Comparison of ENCODE assay signal across 8 cellular contexts in genomic region chr7:142669074-142669654, GRCh38.
DNase-seq lines count a peak whose midpoint lies in the region; ATAC-seq, FAIRE-seq and TF ChIP-seq lines count a peak whose summit lies in the region.

No MANE protein-coding gene starts in this region.

- no peaks in the 10 kb centered on the region for H3K36me3 ChIP-seq in CD4-positive, alpha-beta memory T cell (ENCODE audit: insufficient read depth, low read length)
- no peaks in the 10 kb centered on the region for H3K36me3 ChIP-seq in mesenchymal stem cell (ENCODE audit: control insufficient read depth in 1 of 2, insufficient read depth in 2 of 2, low read depth in 1 of 2, low read length in 2 of 2)
- no peaks in the 10 kb centered on the region for H3K36me3 ChIP-seq in left lung

- 38% methylated on average over 2 of the region's 2 CpGs for WGBS in mesenchymal stem cell
- WGBS in lower leg skin, 2 donors, result 38% methylated on average over 2 of the region's 2 CpGs

- no peak overlapping the region for H3K4me2 ChIP-seq in mesenchymal stem cell (ENCODE audit: low read length, poor library complexity, severe bottlenecking)

- no peaks in the 10 kb centered on the region for H3K79me1 ChIP-seq in mesenchymal stem cell (replicated peaks; ENCODE audit: low read length, poor library complexity, severe bottlenecking)

- POLR2A ChIA-PET in CD4-positive, alpha-beta memory T cell (lab: Charles Lee; ENCODE audit: partially characterized antibody), result interaction anchor here (1.3 to 1.5 kb wide), 2 partner anchors 32 to 139 kb away, joined by 3 to 5 read pairs; no protein-coding TSS in a partner anchor

- no peak overlapping the region for H2AFZ ChIP-seq in mesenchymal stem cell (ENCODE audit: low read depth, low read length)

- H3K27ac ChIP-seq in CD4-positive, alpha-beta memory T cell (ENCODE audit: low read depth, low read length), result no peak overlapping the region
- H3K27ac ChIP-seq in mesenchymal stem cell (ENCODE audit: low read length, poor library complexity, severe bottlenecking) (no peak overlapping the region), left lung (no peak overlapping the region)

- no peak overlapping the region for H3K14ac ChIP-seq in mesenchymal stem cell (ENCODE audit: low read length in 2 of 2)

- peaks cover 25% of the 10 kb centered on the region for H3K4me1 ChIP-seq in CD4-positive, alpha-beta memory T cell (ENCODE audit: insufficient read depth, low read length)
- H3K4me1 ChIP-seq in mesenchymal stem cell (ENCODE audit: control insufficient read depth, insufficient read depth, low read depth, low read length) (no peaks in the 10 kb centered on the region), left lung (no peaks in the 10 kb centered on the region)

- H3K9me3 Mint-ChIP-seq in CD4-positive, alpha-beta memory T cell, result no peaks in the 10 kb centered on the region
- no peaks in the 10 kb centered on the region for H3K9me3 Mint-ChIP-seq in activated naive CD8-positive, alpha-beta T cell (ENCODE audit: low read depth)

- H2BK5ac ChIP-seq in mesenchymal stem cell (ENCODE audit: low read depth, low read length, poor library complexity, severe bottlenecking), result no peak overlapping the region

- no peak overlapping the region for H2BK120ac ChIP-seq in mesenchymal stem cell (ENCODE audit: low read depth, low read length)

- no peak overlapping the region for H3K18ac ChIP-seq in mesenchymal stem cell (ENCODE audit: low read depth in 1 of 2, low read length in 2 of 2)

- H2BK12ac ChIP-seq in mesenchymal stem cell (ENCODE audit: low read length in 2 of 2), result no peak overlapping the region

- H3K36me3 Mint-ChIP-seq in CD4-positive, alpha-beta memory T cell, result no peaks in the 10 kb centered on the region
- no peaks in the 10 kb centered on the region for H3K36me3 Mint-ChIP-seq in activated naive CD8-positive, alpha-beta T cell

- peak; percentile 32 for TF ChIP-seq CTCF in HFF-Myc (IDR thresholded peaks at IDR 0.05; ENCODE audit: low read depth, low read length, missing control alignments)
- TF ChIP-seq CTCF in left lung (IDR thresholded peaks at IDR 0.05), result peak in 1 of 2 donors; percentile 17
- TF ChIP-seq CTCF in lower leg skin (IDR thresholded peaks at IDR 0.05), result no peak

- H3K27ac Mint-ChIP-seq in CD4-positive, alpha-beta memory T cell, result peak overlapping the region in 5 of 7 donors; percentile 39 to 86 (median 70)
- H3K27ac Mint-ChIP-seq in activated naive CD8-positive, alpha-beta T cell, result no peak overlapping the region

- intact Hi-C loops in CD4-positive, alpha-beta memory T cell (cut with micrococcal nuclease), result loop anchor here (1.0 to 5.0 kb wide), 4 partner anchors 36 to 142 kb away; no protein-coding TSS in a partner anchor
- intact Hi-C loops in left lung (cut with DNase I) (no loop called here), lower leg skin (cut with DNase I; ENCODE audit: low total_unique reads) (no loop called here)

- H3K9ac ChIP-seq in mesenchymal stem cell (ENCODE audit: low read length), result no peak overlapping the region

- no peak overlapping the region for H3K23ac ChIP-seq in mesenchymal stem cell (ENCODE audit: low read length in 2 of 2)

- H3K4me3 ChIP-seq in CD4-positive, alpha-beta memory T cell (ENCODE audit: low read length in 2 of 2), result no peak overlapping the region
- H3K4me3 ChIP-seq in HFF-Myc (replicated peaks; ENCODE audit: low read depth, low read length) (no peak overlapping the region), mesenchymal stem cell (ENCODE audit: insufficient read depth in 1 of 2, low read depth in 1 of 2, low read length in 2 of 2) (no peak overlapping the region), left lung (no peak overlapping the region), lower leg skin (ENCODE audit: low read depth, poor library complexity, severe bottlenecking) (no peak overlapping the region)

- H3K4me3 Mint-ChIP-seq in CD4-positive, alpha-beta memory T cell, result peak overlapping the region in 4 of 8 donors; percentile 0 to 67 (median 26)
- H3K4me3 Mint-ChIP-seq in activated naive CD8-positive, alpha-beta T cell, result peak overlapping the region; percentile 6

- DNase-seq in CD4-positive, alpha-beta memory T cell, result peak in 4 of 5 donors; percentile 19 to 43 (median 30)
- no peak for DNase-seq in HFF-Myc (ENCODE audit: extremely low read depth, low read depth)
- DNase-seq in mesenchymal stem cell, result peak; percentile 3
- DNase-seq in left lung, result no peak
- no peak for DNase-seq in frontal cortex (ENCODE audit: low spot score in 2 of 2)
- DNase-seq in lower leg skin (ENCODE audit: low spot score in 2 of 2), result no peak
- no peak for DNase-seq in cerebellar nuclear complex (lab: John Stamatoyannopoulos, UW)

- H2AK5ac ChIP-seq in mesenchymal stem cell (ENCODE audit: low read length, severe bottlenecking), result no peak overlapping the region

- no peaks in the 10 kb centered on the region for H3K9me3 ChIP-seq in CD4-positive, alpha-beta memory T cell (ENCODE audit: control insufficient read depth in 1 of 2, low read length in 2 of 2)
- H3K9me3 ChIP-seq in mesenchymal stem cell (ENCODE audit: control insufficient read depth, low read length) (no peaks in the 10 kb centered on the region), left lung (no peaks in the 10 kb centered on the region)

- H3K4me1 Mint-ChIP-seq in CD4-positive, alpha-beta memory T cell, result peaks cover 19 to 30% (median 25%) of the 10 kb centered on the region in 4 donors
- peaks cover 26% of the 10 kb centered on the region for H3K4me1 Mint-ChIP-seq in activated naive CD8-positive, alpha-beta T cell (ENCODE audit: low read depth)

- ATAC-seq in left lung, result no peak

- H4K91ac ChIP-seq in mesenchymal stem cell (ENCODE audit: low read length), result no peak overlapping the region

- no peak overlapping the region for H3K4ac ChIP-seq in mesenchymal stem cell (ENCODE audit: low read depth in 1 of 2, low read length in 2 of 2)

- no peak overlapping the region for H4K8ac ChIP-seq in mesenchymal stem cell (ENCODE audit: low read length)

- no peak overlapping the region for H2BK15ac ChIP-seq in mesenchymal stem cell (ENCODE audit: low read depth, poor library complexity, severe bottlenecking)

- no peak for TF ChIP-seq POLR2A in lower leg skin (IDR thresholded peaks at IDR 0.05)

- CTCF ChIA-PET in CD4-positive, alpha-beta memory T cell (lab: Charles Lee; ENCODE audit: partially characterized antibody), result interaction anchor here (1.2 to 7.2 kb wide), 4 partner anchors 114 to 197 kb away, joined by 3 to 35 read pairs (median 8); no protein-coding TSS in a partner anchor

- no peaks in the 10 kb centered on the region for H3K27me3 Mint-ChIP-seq in CD4-positive, alpha-beta memory T cell
- no peaks in the 10 kb centered on the region for H3K27me3 Mint-ChIP-seq in activated naive CD8-positive, alpha-beta T cell

- FAIRE-seq in frontal cortex (lab: Jason Lieb, UNC), result no peak

- no peaks in the 10 kb centered on the region for H3K27me3 ChIP-seq in CD4-positive, alpha-beta memory T cell (ENCODE audit: insufficient read depth, low read length)
- H3K27me3 ChIP-seq in mesenchymal stem cell (ENCODE audit: control insufficient read depth in 1 of 2, insufficient read depth in 1 of 2, low read length in 2 of 2) (no peaks in the 10 kb centered on the region), left lung (no peaks in the 10 kb centered on the region)

Comparison
In these comparisons a context has a peak if more than half of its experiments do, and no peak if none do; other contexts are left out.
1. DNase-seq: peak in CD4-positive, alpha-beta memory T cell (4 of 5) and mesenchymal stem cell (single experiment); none in HFF-Myc (single experiment), left lung (0 of 2), frontal cortex (0 of 2), lower leg skin (0 of 2) and cerebellar nuclear complex (0 of 2).